Comparison of ENCODE assay signal across 21 cellular contexts in the genomic region with DNA sequence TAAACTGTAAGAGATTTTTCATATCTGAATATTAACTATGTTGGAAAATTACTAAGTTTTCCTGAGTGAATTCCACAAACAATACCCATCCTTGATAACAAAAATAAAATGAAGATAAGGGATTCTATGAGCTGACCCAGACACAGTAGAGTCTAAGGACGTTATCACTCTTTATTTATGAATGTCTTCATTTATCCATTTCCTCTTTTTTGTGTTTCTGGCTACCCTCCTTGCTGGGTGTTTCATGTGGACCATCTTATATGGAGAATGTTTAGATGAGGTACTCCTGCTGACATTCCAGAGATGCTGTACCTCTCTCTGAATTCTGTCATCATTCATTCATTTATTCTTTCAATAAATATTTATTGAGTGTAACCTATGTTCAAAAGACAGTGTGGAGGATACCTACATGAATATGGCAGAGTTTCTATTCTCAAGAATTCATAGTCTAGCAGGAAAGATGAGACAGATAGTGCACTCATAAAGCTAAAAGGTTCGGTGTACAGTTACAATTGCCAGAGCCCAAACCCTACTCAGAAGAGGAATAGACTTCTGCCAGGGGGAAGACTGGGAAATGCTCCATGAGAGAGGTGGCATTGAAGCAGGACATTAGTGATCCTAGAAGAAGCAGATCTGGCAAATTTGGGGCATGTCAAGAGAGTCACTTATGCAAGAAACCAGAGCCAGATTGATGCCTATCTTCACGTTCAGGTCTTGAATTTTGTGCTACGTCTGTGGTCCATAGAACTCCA.
"Had no signal": no experiment of that assay in that cellular context is flagged by ENCODE, and none has a peak within 500 bp of the region (broad histone marks: within the 10 kb centered on the region; RNA-seq: fewer than 3 reads in every experiment).

No MANE protein-coding gene starts in this region.

- H3K4me3 ChIP-seq: esophagus squamous epithelium, gastroesophageal sphincter, mucosa of descending colon, right atrium auricular region, sigmoid colon, skin epidermis, testis, tibial nerve, upper lobe of right lung, vagina had no signal

- H3K27me3 ChIP-seq: esophagus squamous epithelium, gastroesophageal sphincter, right atrium auricular region, sigmoid colon, testis, tibial nerve, upper lobe of right lung, vagina had no signal

- H3K36me3 ChIP-seq: esophagus squamous epithelium, gastroesophageal sphincter, right atrium auricular region, sigmoid colon, tibial nerve, upper lobe of right lung, vagina had no signal

- H3K9me3 ChIP-seq: esophagus squamous epithelium, gastroesophageal sphincter, mucosa of descending colon, right atrium auricular region, sigmoid colon, testis, tibial nerve, upper lobe of right lung, vagina had no signal

- H3K27ac ChIP-seq: esophagus squamous epithelium, gastroesophageal sphincter, right atrium auricular region, sigmoid colon, skin epidermis, tibial nerve, upper lobe of right lung, vagina had no signal

- DNase-seq: esophagus squamous epithelium; foreskin fibroblast; glutamatergic neuron; islet precursor cell; mammary epithelial cell; mucosa of descending colon; natural killer cell; posterior cingulate gyrus; sigmoid colon; stimulated activated CD4-positive, alpha-beta T cell treated with anti-CD3 and anti-CD28 coated beads, Interleukin-2, amount 100 ng/mL, for 24 hours; stimulated activated CD4-positive, alpha-beta T cell treated with anti-CD3 and anti-CD28 coated beads, Interleukin-4, amount 100 ng/mL, for 4 hours; stimulated activated naive B cell treated with anti-CD40 and anti-IgM and Interleukin-4, amounts not matched to agents 10 μg/mL and 1 μg/mL and 100 μg/mL, for 72 hours; stimulated activated naive CD8-positive, alpha-beta T cell treated with anti-CD3 and anti-CD28 coated beads, Interleukin-15, amount 100 ng/mL, for 72 hours; testis; upper lobe of right lung had no signal

- ATAC-seq: gastroesophageal sphincter; left lobe of liver; mucosa of descending colon; natural killer cell; stimulated activated naive B cell treated with anti-CD40 and anti-IgM and Interleukin-4, amounts not matched to agents 10 μg/mL and 1 μg/mL and 100 μg/mL, for 72 hours; stimulated activated naive CD8-positive, alpha-beta T cell treated with anti-CD3 and anti-CD28 coated beads, Interleukin-15, amount 100 ng/mL, for 72 hours; upper lobe of right lung had no signal
